8 cellular contexts compared by ENCODE assay signal in genomic region chr7:113118074-113118959, GRCh38. TPM values are rescaled to one million over a fixed set of nuclear protein-coding genes. Genes with fewer than 3 reads are reported as not detected.
DNase-seq lines count a peak whose midpoint lies in the region; ATAC-seq and TF ChIP-seq lines count a peak whose summit lies in the region.

TSS of gene SMIM30 (minus strand) at chr7:113118554. CDS start at chr7:113117578, 976 bp downstream.

- no peak for TF ChIP-seq CTCF in colonic mucosa (IDR thresholded peaks at IDR 0.05)

- peak within 1 kb of the TSS; percentile 15 for H3K27ac ChIP-seq in colonic mucosa

- no peaks in the 10 kb centered on the region for H3K4me1 ChIP-seq in colonic mucosa

- H3K4me3 ChIP-seq in colonic mucosa = peak within 1 kb of the TSS; percentile 58

- no peaks in the 10 kb centered on the region for H3K27me3 ChIP-seq in colonic mucosa

- ATAC-seq in HG03442 (IDR thresholded peaks at IDR 0.05; ENCODE audit: unreplicated experiment) (peak; percentile 100), left colon (peak; percentile 100)

- DNase-seq in Ammon's horn (ENCODE audit: low spot score) = peak; percentile 97
- DNase-seq in GM19238 (ENCODE audit: insufficient read length, low spot score) = peak; percentile 73
- DNase-seq in NCI-H524 treated with DMSO at 0.1 percent for 48 hours (lab: John Stamatoyannopoulos, UW) = peak; percentile 76
- DNase-seq in activated CD4-positive, alpha-beta T cell treated with anti-CD3 and anti-CD28 coated beads for 4 hours = peak; percentile 89
- DNase-seq in colonic mucosa = peak; percentile 93
- peak; percentile 92 to 96 for DNase-seq in left colon
- peak; percentile 88 for DNase-seq in stimulated activated CD4-positive, alpha-beta T cell treated with anti-CD3 and anti-CD28 coated beads, Interleukin-1b, Interleukin-23, amount 100 ng/mL, for 48 hours

- H3K9ac ChIP-seq in colonic mucosa (ENCODE audit: low read depth in 2 of 2, low read length in 2 of 2) = peak within 1 kb of the TSS in 1 of 2 donors; percentile 3

- no peaks in the 10 kb centered on the region for H3K36me3 ChIP-seq in colonic mucosa

- no peaks in the 10 kb centered on the region for H3K9me3 ChIP-seq in colonic mucosa

- intact Hi-C loops in colonic mucosa (cut with DNase I) = no loop called here
- intact Hi-C loops in left colon (cut with DNase I, micrococcal nuclease) = no loop called here

RNA-seq across cellular contexts. Expression of gene SMIM30, which starts in this region (rescaled TPM):
- 10 to 100 TPM; 24.5 to 29.1 TPM for total RNA-seq in colonic mucosa
- total RNA-seq in left colon = 10 to 100 TPM; 24.8 to 25.7 TPM

Comparison
In these comparisons a context has a peak if more than half of its experiments do, and no peak if none do; other contexts are left out.
1. Peak in every context shown above with its lines: DNase-seq, ATAC-seq, H3K4me3 ChIP-seq and H3K27ac ChIP-seq.